In the genomic region with DNA sequence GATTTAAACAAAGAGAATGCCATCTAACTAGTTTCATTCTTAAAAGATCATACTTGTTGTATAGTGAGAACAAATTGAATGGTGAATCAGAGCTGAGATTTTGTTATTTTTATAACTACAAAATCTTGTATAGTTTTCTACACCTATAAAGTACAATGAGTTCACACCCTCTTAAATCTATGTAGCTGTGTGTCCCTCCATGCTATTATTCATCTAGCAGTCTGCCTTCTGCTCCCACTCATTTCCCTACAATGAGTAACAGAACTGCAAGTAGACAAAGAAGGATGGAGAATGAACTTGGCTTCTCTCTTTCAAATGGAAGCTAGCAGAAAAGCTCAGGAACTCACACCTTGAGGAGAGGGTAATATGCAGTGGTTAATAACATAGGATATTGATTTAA, we compare ENCODE assay signal across 28 cellular contexts. TPM values are rescaled to one million over a fixed set of nuclear protein-coding genes. Genes with fewer than 3 reads are reported as not detected.
"Had no signal": no experiment of that assay in that cellular context is flagged by ENCODE, and none has a peak within 500 bp of the region (broad histone marks: within the 10 kb centered on the region; RNA-seq: fewer than 3 reads in every experiment).

No MANE protein-coding gene starts in this region.

- H3K27ac ChIP-seq: coronary artery, heart left ventricle, left ventricle myocardium inferior, lower lobe of right lung, parathyroid adenoma, prostate gland, right lobe of liver, suprapubic skin, thyroid gland, upper lobe of left lung, uterus had no signal

- ATAC-seq: heart left ventricle; left cardiac atrium; lower lobe of right lung; natural killer cell treated with Interleukin-12 subunit alpha and Interleukin-12 subunit beta and Interleukin-15 and Interleukin-18, amount 100 ng/mL, for 72 hours; right lobe of liver had no signal

- H3K4me3 ChIP-seq: coronary artery, heart left ventricle, left ventricle myocardium inferior, lower lobe of right lung, prostate gland, right lobe of liver, suprapubic skin, thyroid gland, upper lobe of left lung, uterus had no signal

- H3K4me1 Mint-ChIP-seq: endodermal cell had no signal

- H3K27me3 ChIP-seq: heart left ventricle, right lobe of liver, suprapubic skin, thyroid gland, upper lobe of left lung, uterus had no signal

- H3K4me3 Mint-ChIP-seq: endodermal cell; natural killer cell treated with Interleukin-12 subunit alpha and Interleukin-12 subunit beta and Interleukin-15 and Interleukin-18, amount 100 ng/mL, for 72 hours had no signal

- H3K36me3 ChIP-seq: heart left ventricle, left ventricle myocardium inferior, lower lobe of right lung, prostate gland, right lobe of liver, suprapubic skin, thyroid gland, upper lobe of left lung, uterus had no signal

- DNase-seq: effector CD4-positive, alpha-beta T cell; endodermal cell; heart left ventricle; hippocampal formation; islet precursor cell; left cardiac atrium; left ventricle myocardium inferior; lower lobe of right lung; mesenchymal stem cell; midbrain; retina; right lobe of liver; stimulated activated CD4-positive, alpha-beta T cell treated with anti-CD3 and anti-CD28 coated beads, Interleukin-2, amount 100 ng/mL, for 24 hours; stimulated activated CD4-positive, alpha-beta T cell treated with anti-CD3 and anti-CD28 coated beads, Interleukin-4, amount 100 ng/mL, for 4 hours; stimulated activated naive CD4-positive, alpha-beta T cell; thyroid gland; upper lobe of left lung; uterus had no signal

- H2AFZ ChIP-seq: parathyroid adenoma had no signal

- H3K9me3 ChIP-seq: heart left ventricle, left ventricle myocardium inferior, lower lobe of right lung, prostate gland, right lobe of liver, suprapubic skin, thyroid gland, upper lobe of left lung, uterus had no signal

- H3K9ac ChIP-seq: parathyroid adenoma had no signal

- FAIRE-seq: endothelial cell of umbilical vein, frontal cortex had no signal

- H3K4me1 ChIP-seq: heart left ventricle, left ventricle myocardium inferior, lower lobe of right lung, parathyroid adenoma, prostate gland, right lobe of liver, suprapubic skin, thyroid gland, upper lobe of left lung, uterus had no signal

- H3K9me3 Mint-ChIP-seq: endodermal cell; natural killer cell treated with Interleukin-12 subunit alpha and Interleukin-12 subunit beta and Interleukin-15 and Interleukin-18, amount 100 ng/mL, for 72 hours had no signal

- H3K79me2 ChIP-seq: parathyroid adenoma had no signal

- H3K27ac Mint-ChIP-seq: endodermal cell; natural killer cell treated with Interleukin-12 subunit alpha and Interleukin-12 subunit beta and Interleukin-15 and Interleukin-18, amount 100 ng/mL, for 72 hours had no signal

RNA-seq across cellular contexts. Expression of gene IFNG-AS1, which starts 7.1 kb away (rescaled TPM):
- total RNA-seq: dermis microvascular lymphatic vessel endothelial cell, endodermal cell, endothelial cell of umbilical vein, frontal cortex, glomerular endothelial cell, lower lobe of right lung, prostate gland, suprapubic skin, uterus had no signal
- polyA plus RNA-seq: endothelial cell of umbilical vein, esophagus had no signal
